Comparison of ENCODE assay signal across 9 cellular contexts in the genomic region with DNA sequence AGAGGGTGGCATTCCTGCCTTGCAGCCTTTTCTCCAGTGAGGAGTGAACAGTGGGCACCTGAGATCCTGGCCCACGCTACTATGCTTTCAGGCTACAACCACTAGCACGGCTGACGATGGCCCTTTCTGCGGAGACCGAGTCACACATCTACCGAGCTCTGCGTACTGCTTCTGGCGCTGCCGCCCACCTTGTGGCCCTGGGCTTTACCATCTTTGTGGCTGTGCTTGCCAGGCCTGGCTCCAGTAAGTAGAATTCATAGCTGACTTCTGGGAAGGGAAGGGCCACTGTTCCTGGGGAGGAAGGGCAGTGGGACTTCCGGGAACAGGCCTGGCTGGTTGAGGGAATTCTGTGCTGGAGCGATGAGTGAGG. TPM values are rescaled to one million over a fixed set of nuclear protein-coding genes. Genes with fewer than 3 reads are reported as not detected.
DNase-seq lines count a peak whose midpoint lies in the region; ATAC-seq, FAIRE-seq and TF ChIP-seq lines count a peak whose summit lies in the region.
"Had no signal": no experiment of that assay in that cellular context is flagged by ENCODE, and none has a peak within 500 bp of the region (broad histone marks: within the 10 kb centered on the region; RNA-seq: fewer than 3 reads in every experiment).

No MANE protein-coding gene starts in this region.

- TF ChIP-seq CTCF in kidney (IDR thresholded peaks at IDR 0.05; ENCODE audit: borderline replicate concordance, extremely low read depth, insufficient read depth) (no peak), suprapubic skin (IDR thresholded peaks at IDR 0.05) (no peak)

- H3K9me3 Mint-ChIP-seq in T-helper 2 cell treated with Interferon-gamma antibody and Interleukin-4, amounts not matched to agents 5 μg/mL and 100 μg/mL, for 36 hours, result no peaks in the 10 kb centered on the region
- H3K9me3 Mint-ChIP-seq in activated naive CD8-positive, alpha-beta T cell treated with anti-CD3 and anti-CD28 coated beads for 36 hours, result no peaks in the 10 kb centered on the region

- peak overlapping the region; percentile 93 for H3K4me3 Mint-ChIP-seq in T-helper 2 cell treated with Interferon-gamma antibody and Interleukin-4, amounts not matched to agents 5 μg/mL and 100 μg/mL, for 36 hours
- peak overlapping the region; percentile 88 for H3K4me3 Mint-ChIP-seq in activated naive CD8-positive, alpha-beta T cell treated with anti-CD3 and anti-CD28 coated beads for 36 hours

- H3K9ac ChIP-seq in kidney (ENCODE audit: low read length in 2 of 2), result peak overlapping the region; percentile 69 to 91

- H3K4me1 Mint-ChIP-seq in T-helper 2 cell treated with Interferon-gamma antibody and Interleukin-4, amounts not matched to agents 5 μg/mL and 100 μg/mL, for 36 hours (ENCODE audit: low read depth), result peaks cover 42% of the 10 kb centered on the region
- H3K4me1 Mint-ChIP-seq in activated naive CD8-positive, alpha-beta T cell treated with anti-CD3 and anti-CD28 coated beads for 36 hours, result peaks cover 52% of the 10 kb centered on the region

- peak overlapping the region; percentile 97 for H3K27ac Mint-ChIP-seq in T-helper 2 cell treated with Interferon-gamma antibody and Interleukin-4, amounts not matched to agents 5 μg/mL and 100 μg/mL, for 36 hours
- H3K27ac Mint-ChIP-seq in activated naive CD8-positive, alpha-beta T cell treated with anti-CD3 and anti-CD28 coated beads for 36 hours, result peak overlapping the region; percentile 97

- no peaks in the 10 kb centered on the region for H3K27me3 Mint-ChIP-seq in T-helper 2 cell treated with Interferon-gamma antibody and Interleukin-4, amounts not matched to agents 5 μg/mL and 100 μg/mL, for 36 hours (ENCODE audit: low read depth)
- H3K27me3 Mint-ChIP-seq in activated naive CD8-positive, alpha-beta T cell treated with anti-CD3 and anti-CD28 coated beads for 36 hours, result no peaks in the 10 kb centered on the region

- no peak for TF ChIP-seq POLR2A in suprapubic skin (IDR thresholded peaks at IDR 0.05)

- no peak for TF ChIP-seq EP300 in suprapubic skin (IDR thresholded peaks at IDR 0.05)

- DNase-seq in T-helper 2 cell treated with Interferon-gamma antibody and Interleukin-4, amounts not matched to agents 5 μg/mL and 100 μg/mL, for 36 hours (ENCODE audit: low spot score), result no peak
- DNase-seq in T-helper 2 cell, result no peak
- no peak for DNase-seq in activated naive CD8-positive, alpha-beta T cell treated with anti-CD3 and anti-CD28 coated beads for 36 hours
- no peak for DNase-seq in kidney
- no peak for DNase-seq in suprapubic skin (ENCODE audit: low spot score in 2 of 2)
- no peak for DNase-seq in ecto neural progenitor cell (ENCODE audit: low spot score)

- no peak for FAIRE-seq in kidney (lab: Jason Lieb, UNC)

- H3K9me3 ChIP-seq in kidney (ENCODE audit: control insufficient read depth in 1 of 2, low read length in 2 of 2) (no peaks in the 10 kb centered on the region), suprapubic skin (no peaks in the 10 kb centered on the region)

- H3K36me3 ChIP-seq in kidney (ENCODE audit: control insufficient read depth in 1 of 2, insufficient read depth in 2 of 2, low read length in 2 of 2) (peaks cover 14 to 31% of the 10 kb centered on the region in 2 donors), suprapubic skin (peaks cover 49% of the 10 kb centered on the region)

- ATAC-seq in GM21529 (IDR thresholded peaks at IDR 0.05; ENCODE audit: unreplicated experiment) (no peak), HG03135 (IDR thresholded peaks at IDR 0.05; ENCODE audit: unreplicated experiment) (no peak)

- H3K27ac ChIP-seq in kidney (ENCODE audit: low read depth in 2 of 2, low read length in 2 of 2) (peak overlapping the region in 1 of 2 donors; percentile 98), suprapubic skin (peak overlapping the region; percentile 97)

- peaks cover 27 to 40% of the 10 kb centered on the region in 2 donors for H3K4me1 ChIP-seq in kidney (ENCODE audit: control insufficient read depth in 1 of 2, insufficient read depth in 1 of 2, low read depth in 1 of 2, low read length in 2 of 2)
- peaks cover 57% of the 10 kb centered on the region for H3K4me1 ChIP-seq in suprapubic skin

- WGBS in suprapubic skin, result 43% methylated on average over 11 of the region's 11 CpGs

- H3K4me3 ChIP-seq in kidney (ENCODE audit: low read length in 2 of 2) (peak overlapping the region; percentile 86 to 97), suprapubic skin (peak overlapping the region; percentile 87)

- H3K36me3 Mint-ChIP-seq in T-helper 2 cell treated with Interferon-gamma antibody and Interleukin-4, amounts not matched to agents 5 μg/mL and 100 μg/mL, for 36 hours (ENCODE audit: low read depth), result peaks cover 44% of the 10 kb centered on the region
- peaks cover 7% of the 10 kb centered on the region for H3K36me3 Mint-ChIP-seq in activated naive CD8-positive, alpha-beta T cell treated with anti-CD3 and anti-CD28 coated beads for 36 hours

- intact Hi-C loops in kidney (cut with DNase I), result no loop called here

- H3K27me3 ChIP-seq in suprapubic skin, result no peaks in the 10 kb centered on the region

RNA-seq across cellular contexts. Expression of gene CYB561D2, which starts 0.6 kb away (rescaled TPM):
- 10 to 100 TPM; 19.4 to 19.5 TPM for total RNA-seq in activated naive CD8-positive, alpha-beta T cell treated with anti-CD3 and anti-CD28 coated beads for 36 hours
- 28.5 TPM for total RNA-seq in kidney
- 38.8 TPM for polyA plus RNA-seq in kidney (ENCODE audit: insufficient read depth, low read depth, low replicate concordance)
- total RNA-seq in suprapubic skin, result 10 to 100 TPM; 12.8 to 29.8 (median 17.9) TPM

RNA-seq across cellular contexts. Expression of gene NPRL2, which starts 0.7 kb away (rescaled TPM):
- 10 to 100 TPM; 41.1 to 43.8 TPM for total RNA-seq in activated naive CD8-positive, alpha-beta T cell treated with anti-CD3 and anti-CD28 coated beads for 36 hours
- 23.5 TPM for total RNA-seq in kidney
- polyA plus RNA-seq in kidney (ENCODE audit: insufficient read depth, low read depth, low replicate concordance), result 39.8 TPM
- total RNA-seq in suprapubic skin, result 10 to 100 TPM; 16.5 to 35.6 (median 26.0) TPM

RNA-seq across cellular contexts. Expression of gene ZMYND10, which starts 5.8 kb away (rescaled TPM):
- under 1 TPM; 0.39 to 0.74 TPM for total RNA-seq in activated naive CD8-positive, alpha-beta T cell treated with anti-CD3 and anti-CD28 coated beads for 36 hours
- total RNA-seq in kidney (14.2 TPM), suprapubic skin (1 to 10 TPM in 3 of 4 donors, not detected in 1; 1.6 to 4.7 (median 1.9) TPM)
- polyA plus RNA-seq in kidney (ENCODE audit: insufficient read depth, low read depth, low replicate concordance), result 10.0 TPM
- total RNA-seq: dermis blood vessel endothelial cell had no signal

RNA-seq across cellular contexts. Expression of gene TMEM115, which starts 8.0 kb away (rescaled TPM):
- total RNA-seq in activated naive CD8-positive, alpha-beta T cell treated with anti-CD3 and anti-CD28 coated beads for 36 hours, result 10 to 100 TPM; 19.0 to 20.2 TPM
- 40.1 TPM for total RNA-seq in kidney
- polyA plus RNA-seq in kidney (ENCODE audit: insufficient read depth, low read depth, low replicate concordance), result 54.0 TPM
- total RNA-seq in suprapubic skin, result 10 to 100 TPM; 60.7 to 85.3 (median 70.2) TPM

RNA-seq across cellular contexts. Expression of gene RASSF1, which starts 10.7 kb away (rescaled TPM):
- 10 to 100 TPM; 51.7 to 53.7 TPM for total RNA-seq in activated naive CD8-positive, alpha-beta T cell treated with anti-CD3 and anti-CD28 coated beads for 36 hours
- 28.9 TPM for total RNA-seq in kidney
- polyA plus RNA-seq in kidney (ENCODE audit: insufficient read depth, low read depth, low replicate concordance), result 19.1 TPM
- 10 to 100 TPM; 33.9 to 63.3 (median 39.7) TPM for total RNA-seq in suprapubic skin
